ENCODE assay signal across 20 cellular contexts in genomic region chr1:15605398-15606080, GRCh38. TPM values are rescaled to one million over a fixed set of nuclear protein-coding genes. Genes with fewer than 3 reads are reported as not detected.
DNase-seq lines count a peak whose midpoint lies in the region; ATAC-seq, FAIRE-seq and TF ChIP-seq lines count a peak whose summit lies in the region.
"Had no signal": no experiment of that assay in that cellular context is flagged by ENCODE, and none has a peak within 500 bp of the region (broad histone marks: within the 10 kb centered on the region; RNA-seq: fewer than 3 reads in every experiment).

No MANE protein-coding gene starts in this region.

- H3K4me1 ChIP-seq in PC-3 (ENCODE audit: insufficient read depth, low read length) (peaks cover 28% of the 10 kb centered on the region), pancreas (peaks cover 0 to 8% (median 8%) of the 10 kb centered on the region in 3 donors)
- H3K4me1 ChIP-seq: HAP-1 had no signal

- WGBS in pancreas, 2 donors, result 49 to 54% methylated on average over 9 of the region's 9 CpGs

- H3K9me2 ChIP-seq in PC-3 (replicated peaks; ENCODE audit: low read length), result no peaks in the 10 kb centered on the region

- H3K9me3 Mint-ChIP-seq in natural killer cell, result no peaks in the 10 kb centered on the region
- H3K9me3 Mint-ChIP-seq: CD4-positive, alpha-beta T cell; IgD-negative memory B cell had no signal

- H3K79me2 ChIP-seq in PC-3 (ENCODE audit: low read length), result no peaks in the 10 kb centered on the region

- ATAC-seq in PC-3 (no peak), left lobe of liver (peak; percentile 57), pancreas (peak in 1 of 4 donors; percentile 21), omental fat pad (ENCODE audit: low FRiP score) (no peak), natural killer cell (no peak)

- H2AFZ ChIP-seq in PC-3 (ENCODE audit: low read length), result no peak overlapping the region

- CTCF ChIA-PET in PC-3 (lab: Charles Lee), result no interaction called here

- H3K27ac Mint-ChIP-seq in natural killer cell, result no peak overlapping the region
- H3K27ac Mint-ChIP-seq: CD4-positive, alpha-beta T cell; HFFc6 had no signal

- H3K9me3 ChIP-seq in PC-3 (ENCODE audit: low read length), result no peaks in the 10 kb centered on the region
- H3K9me3 ChIP-seq in pancreas, result no peaks in the 10 kb centered on the region
- H3K9me3 ChIP-seq: HAP-1 had no signal

- H3K4me3 Mint-ChIP-seq in natural killer cell, result no peak overlapping the region
- H3K4me3 Mint-ChIP-seq: CD4-positive, alpha-beta T cell; HFFc6 had no signal

- H3K36me3 ChIP-seq in PC-3 (ENCODE audit: low read depth, low read length) (no peaks in the 10 kb centered on the region), pancreas (no peaks in the 10 kb centered on the region)
- H3K36me3 ChIP-seq: HAP-1 had no signal

- no peak for FAIRE-seq in pancreas (lab: Jason Lieb, UNC)
- FAIRE-seq: GM12892, H1 had no signal

- POLR2A ChIA-PET in PC-3 (lab: Charles Lee; ENCODE audit: unreplicated experiment), result no interaction called here

- no peaks in the 10 kb centered on the region for H4K20me1 ChIP-seq in PC-3 (ENCODE audit: low read length)

- H3K27me3 ChIP-seq in PC-3 (ENCODE audit: low read length), result no peaks in the 10 kb centered on the region
- no peaks in the 10 kb centered on the region for H3K27me3 ChIP-seq in pancreas

- no peaks in the 10 kb centered on the region for H3F3A ChIP-seq in PC-3 (ENCODE audit: low read length, unreplicated experiment)

- DNase-seq in NCI-H748 (lab: John Stamatoyannopoulos, UW; ENCODE audit: unreplicated experiment), result peak; percentile 5
- no peak for DNase-seq in NCI-H748 treated with DMSO at 0.1 percent for 48 hours (lab: John Stamatoyannopoulos, UW)
- peak; percentile 33 for DNase-seq in PC-3
- DNase-seq in left lobe of liver (ENCODE audit: low spot score), result no peak
- no peak for DNase-seq in pancreas
- no peak for DNase-seq in omental fat pad (ENCODE audit: low spot score)
- no peak for DNase-seq in natural killer cell
- DNase-seq in HT-29 (ENCODE audit: low spot score), result no peak
- DNase-seq: ACHN; C1 segment of cervical spinal cord; CD4-positive, alpha-beta T cell; DND-41; GDM1; HFFc6 had no signal

- intact Hi-C loops in PC-3 (cut with micrococcal nuclease) (no loop called here), pancreas (cut with DNase I) (no loop called here), natural killer cell (cut with micrococcal nuclease) (no loop called here)

- H3K27ac ChIP-seq in PC-3 (ENCODE audit: low read length) (no peak overlapping the region), pancreas (peak overlapping the region in 3 of 4 donors; percentile 3 to 8 (median 5))
- H3K27ac ChIP-seq: HL-60 had no signal

- H3K4me2 ChIP-seq in PC-3 (ENCODE audit: low read length), result no peak overlapping the region

- no peak overlapping the region for H3K9ac ChIP-seq in PC-3 (ENCODE audit: low read length)

- H3K27me3 Mint-ChIP-seq in natural killer cell (ENCODE audit: low read depth in 2 of 2), result peaks cover 0 to 2% of the 10 kb centered on the region in 2 donors
- H3K27me3 Mint-ChIP-seq: CD4-positive, alpha-beta T cell; IgD-negative memory B cell had no signal

- no peaks in the 10 kb centered on the region for H3K36me3 Mint-ChIP-seq in natural killer cell
- H3K36me3 Mint-ChIP-seq: IgD-negative memory B cell had no signal

- no peak overlapping the region for H3K4me3 ChIP-seq in PC-3 (ENCODE audit: low read length)
- no peak overlapping the region for H3K4me3 ChIP-seq in pancreas
- H3K4me3 ChIP-seq: HAP-1 had no signal

- no peak for TF ChIP-seq CTCF in PC-3 (conservative IDR thresholded peaks at IDR 0.05; ENCODE audit: low read depth, low read length)
- no peak for TF ChIP-seq CTCF in pancreas (IDR thresholded peaks at IDR 0.05)
- no peak for TF ChIP-seq CTCF in omental fat pad (IDR thresholded peaks at IDR 0.05)
- no peak for TF ChIP-seq CTCF in natural killer cell (IDR thresholded peaks at IDR 0.05)

- H3K4me1 Mint-ChIP-seq in natural killer cell, result peaks cover 13 to 14% of the 10 kb centered on the region in 2 donors

- BruUV-seq in PC-3 (replicated peaks; lab: Mats Ljungman, UMichigan), result no TSS peak

RNA-seq across cellular contexts. Expression of gene DDI2, which starts 11.7 kb away (rescaled TPM):
- 15.0 and 22.0 TPM in 2 replicates for total RNA-seq in PC-3 (2014; rRNA removed)
- total RNA-seq in left lobe of liver, result 50.1 TPM
- total RNA-seq in pancreas, result 10 to 100 TPM; 12.5 to 17.8 (median 16.3) TPM
- 1 to 10 TPM; 4.7 to 7.0 TPM for polyA plus RNA-seq in pancreas
- total RNA-seq in omental fat pad, result 10 to 100 TPM; 49.3 to 63.2 (median 54.5) TPM
- total RNA-seq in natural killer cell, result 10 to 100 TPM; 27.3 to 39.8 (median 34.0) TPM
- 18.7 and 31.1 TPM in 2 replicates for total RNA-seq in HT-29 (2014; rRNA removed; shearing (Covaris generic))

RNA-seq across cellular contexts. Expression of gene AGMAT, which starts 20.7 kb away (rescaled TPM):
- total RNA-seq in PC-3 (2014; rRNA removed) (8.2 and 9.4 TPM in 2 replicates), left lobe of liver (58.0 TPM), pancreas (1 to 10 TPM in 1 of 6 donors, under 1 TPM in 5; 0.43 to 1.0 (median 0.55) TPM), omental fat pad (under 1 TPM in 3 of 4 donors, not detected in 1; 0.24 to 0.65 (median 0.44) TPM), natural killer cell (under 1 TPM; 0.42 to 0.66 (median 0.65) TPM)
- under 1 TPM; 0.28 to 0.30 TPM for polyA plus RNA-seq in pancreas
- 52.1 and 62.5 TPM in 2 replicates for total RNA-seq in HT-29 (2014; rRNA removed; shearing (Covaris generic))
- total RNA-seq: A172 had no signal

Comparison
In these comparisons a context has a peak if more than half of its experiments do, and no peak if none do; other contexts are left out.
1. DNase-seq: peak in NCI-H748 (single experiment) and PC-3 (single experiment); none in NCI-H748 treated with DMSO at 0.1 percent for 48 hours (single experiment), left lobe of liver (single experiment), pancreas (0 of 6), omental fat pad (single experiment), natural killer cell (single experiment) and HT-29 (single experiment).